In genomic region chr4:185590982-185591381, GRCh38 we compare ENCODE assay signal across 1 cellular context.
TF ChIP-seq lines count a peak whose summit lies in the region.

No MANE protein-coding gene starts in this region.

TF ChIP-seq in HepG2, 621 proteins besides CTCF, POLR2A, EP300 and RAD21 (continued from another document):
- no peak for TF ChIP-seq IKZF5 (CRISPR knock-in tag; IDR thresholded peaks at IDR 0.05)
- no peak for TF ChIP-seq MATR3 (CRISPR knock-in tag; IDR thresholded peaks at IDR 0.05)
- no peak for TF ChIP-seq ZHX1 (CRISPR knock-in tag; IDR thresholded peaks at IDR 0.05; ENCODE audit: low read depth)
- no peak for TF ChIP-seq ZNF574 (CRISPR knock-in tag; IDR thresholded peaks at IDR 0.05)
- TF ChIP-seq GATAD1 (CRISPR knock-in tag; IDR thresholded peaks at IDR 0.05): no peak
